8 cellular contexts compared by ENCODE assay signal in the genomic region with DNA sequence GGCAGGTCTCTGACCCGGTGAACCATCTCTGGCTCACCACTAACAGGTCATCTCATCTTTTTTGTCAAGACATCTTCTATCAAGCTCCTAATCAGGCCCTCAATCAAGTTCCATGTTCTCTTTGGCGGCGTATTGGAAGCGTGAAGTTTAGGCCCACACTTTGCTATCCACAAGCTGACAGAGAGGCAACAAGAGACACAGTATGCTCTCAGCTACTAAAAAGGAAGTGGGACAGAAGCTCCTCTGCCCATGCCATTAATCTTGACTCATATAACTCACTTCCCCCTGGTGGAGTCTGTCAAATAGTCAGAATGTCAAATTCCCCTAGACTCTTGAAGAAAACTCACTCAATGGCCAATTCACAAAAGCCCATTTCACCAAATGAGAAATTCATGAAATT.
A peak's percentile ranks its signal among the peaks of the same experiment; 100 is the strongest.
DNase-seq lines count a peak whose midpoint lies in the region; ATAC-seq and TF ChIP-seq lines count a peak whose summit lies in the region.

No MANE protein-coding gene starts in this region.

- BruUV-seq in mammary epithelial cell (replicated peaks; lab: Mats Ljungman, UMichigan): no TSS peak

- intact Hi-C loops in mammary epithelial cell (cut with micrococcal nuclease): loop anchor here (5.0 to 10.0 kb wide), 5 partner anchors 33 to 381 kb away; no protein-coding TSS in a partner anchor

- H2AFZ ChIP-seq in GM23248 (no peak overlapping the region), Karpas-422 (ENCODE audit: low read length) (no peak overlapping the region), mammary epithelial cell (ENCODE audit: low read depth, low read length) (no peak overlapping the region)

- H3K4me3 ChIP-seq in GM23248 (no peak overlapping the region), Karpas-422 (ENCODE audit: low read length) (no peak overlapping the region), mammary epithelial cell (replicated peaks in 1 of 3; ENCODE audit: insufficient read depth in 1 of 3, low read depth in 2 of 3, low read length in 3 of 3) (no peak overlapping the region)

- no peaks in the 10 kb centered on the region for H3K36me3 ChIP-seq in GM23248 (ENCODE audit: low read depth)
- no peaks in the 10 kb centered on the region for H3K36me3 ChIP-seq in Karpas-422 (ENCODE audit: insufficient read depth, low read length)
- no peaks in the 10 kb centered on the region for H3K36me3 ChIP-seq in mammary epithelial cell (ENCODE audit: insufficient read depth, low read length)

- peak; percentile 88 for ATAC-seq in stimulated activated naive CD8-positive, alpha-beta T cell treated with anti-CD3 and anti-CD28 coated beads, Interleukin-15, Interleukin-2, amounts not matched to agents 100 U/mL and 50 U/mL, for 24 hours

- H3K27ac ChIP-seq in GM23248 (peak overlapping the region; percentile 77), Karpas-422 (ENCODE audit: low read length) (no peak overlapping the region), mammary epithelial cell (ENCODE audit: insufficient read depth, low read depth, low read length) (no peak overlapping the region)

- H4K20me1 ChIP-seq in GM23248 (ENCODE audit: insufficient read depth): no peaks in the 10 kb centered on the region
- H4K20me1 ChIP-seq in Karpas-422 (ENCODE audit: insufficient read depth, low read depth, low read length): no peaks in the 10 kb centered on the region
- H4K20me1 ChIP-seq in mammary epithelial cell (ENCODE audit: insufficient read depth, low read length): no peaks in the 10 kb centered on the region

- H3K79me2 ChIP-seq in GM23248 (ENCODE audit: insufficient read depth): no peaks in the 10 kb centered on the region
- H3K79me2 ChIP-seq in Karpas-422 (ENCODE audit: low read length): no peaks in the 10 kb centered on the region
- no peaks in the 10 kb centered on the region for H3K79me2 ChIP-seq in mammary epithelial cell (ENCODE audit: insufficient read depth, low read length)

- peak overlapping the region; percentile 81 for H3K27ac Mint-ChIP-seq in activated CD4-positive, alpha-beta T cell treated with anti-CD3 and anti-CD28 coated beads, Interleukin-2, amount 10 ng/mL, durations not matched to agents 7 days and 5 days

- H3K27me3 ChIP-seq in GM23248 (replicated peaks; ENCODE audit: insufficient read depth): no peaks in the 10 kb centered on the region
- no peaks in the 10 kb centered on the region for H3K27me3 ChIP-seq in Karpas-422 (ENCODE audit: low read length)
- no peaks in the 10 kb centered on the region for H3K27me3 ChIP-seq in mammary epithelial cell (ENCODE audit: insufficient read depth, low read length)

- H3K36me3 Mint-ChIP-seq in activated CD4-positive, alpha-beta T cell treated with anti-CD3 and anti-CD28 coated beads, Interleukin-2, amount 10 ng/mL, durations not matched to agents 7 days and 5 days (ENCODE audit: low read depth): no peaks in the 10 kb centered on the region

- dilution Hi-C loops in mammary epithelial cell (cut with HindIII; ENCODE audit: low sequenced_read_pairs): no loop called here

- H3K9me3 ChIP-seq in GM23248 (ENCODE audit: low read depth) (no peaks in the 10 kb centered on the region), Karpas-422 (ENCODE audit: low read length) (no peaks in the 10 kb centered on the region), mammary epithelial cell (replicated peaks; ENCODE audit: insufficient read depth, low read length) (no peaks in the 10 kb centered on the region)

- H3K4me3 Mint-ChIP-seq in activated CD4-positive, alpha-beta T cell treated with anti-CD3 and anti-CD28 coated beads, Interleukin-2, amount 10 ng/mL, durations not matched to agents 7 days and 5 days: no peak overlapping the region

- no peak overlapping the region for H3K9ac ChIP-seq in GM23248
- no peak overlapping the region for H3K9ac ChIP-seq in Karpas-422 (ENCODE audit: low read length)
- H3K9ac ChIP-seq in mammary epithelial cell (ENCODE audit: insufficient read depth, low read length): no peak overlapping the region

- WGBS in GM23248 (ENCODE audit: low coverage in 1 of 2, low lambda C conversion rate in 2 of 2, missing lambda C conversion rate in 2 of 2), 2 experiments: 97% methylated on average over 4 of the region's 4 CpGs
- 100% methylated on average over 4 of the region's 4 CpGs for WGBS in mammary epithelial cell (ENCODE audit: low coverage, missing lambda C conversion rate)

- DNase-seq in activated CD4-positive, alpha-beta T cell treated with anti-CD3 and anti-CD28 coated beads, Interleukin-2, amount 10 ng/mL, durations not matched to agents 7 days and 5 days: peak; percentile 16
- no peak for DNase-seq in activated CD4-positive, alpha-beta T cell treated with anti-CD3 and anti-CD28 coated beads for 1 hour
- DNase-seq in GM23248 (no peak), Karpas-422 (peak; percentile 54), mammary epithelial cell (peak; percentile 37), DMS153 treated with DMSO at 0.1 percent for 48 hours (lab: John Stamatoyannopoulos, UW; ENCODE audit: unreplicated experiment) (no peak), NCI-H146 (lab: John Stamatoyannopoulos, UW) (no peak)
- DNase-seq in stimulated activated naive CD8-positive, alpha-beta T cell treated with anti-CD3 and anti-CD28 coated beads, Interleukin-15, Interleukin-2, amounts not matched to agents 100 U/mL and 50 U/mL, for 24 hours: peak; percentile 14

- H3K4me2 ChIP-seq in GM23248 (ENCODE audit: unreplicated experiment): no peak overlapping the region
- H3K4me2 ChIP-seq in Karpas-422 (ENCODE audit: low read depth, low read length, poor library complexity, severe bottlenecking): no peak overlapping the region
- no peak overlapping the region for H3K4me2 ChIP-seq in mammary epithelial cell (ENCODE audit: insufficient read depth, low read depth, low read length)

- H3K27me3 Mint-ChIP-seq in activated CD4-positive, alpha-beta T cell treated with anti-CD3 and anti-CD28 coated beads, Interleukin-2, amount 10 ng/mL, durations not matched to agents 7 days and 5 days: no peaks in the 10 kb centered on the region

- H3K4me1 ChIP-seq in GM23248 (ENCODE audit: insufficient read depth): peaks cover 50% of the 10 kb centered on the region
- H3K4me1 ChIP-seq in Karpas-422 (ENCODE audit: low read length): no peaks in the 10 kb centered on the region
- peaks cover 41% of the 10 kb centered on the region for H3K4me1 ChIP-seq in mammary epithelial cell (ENCODE audit: insufficient read depth, low read length)

- CTCF ChIA-PET in activated CD4-positive, alpha-beta T cell treated with anti-CD3 and anti-CD28 coated beads, Interleukin-2, amount 10 ng/mL, durations not matched to agents 7 days and 5 days (lab: Charles Lee): interaction anchor here (0.5 to 1.5 kb wide), 9 partner anchors 9 to 214 kb away, joined by 3 to 4 read pairs (median 3); no protein-coding TSS in a partner anchor
- CTCF ChIA-PET in mammary epithelial cell (lab: Charles Lee; ENCODE audit: low non-redundant PET): no interaction called here

- peaks cover 39% of the 10 kb centered on the region for H3K4me1 Mint-ChIP-seq in activated CD4-positive, alpha-beta T cell treated with anti-CD3 and anti-CD28 coated beads, Interleukin-2, amount 10 ng/mL, durations not matched to agents 7 days and 5 days

- peaks cover 65% of the 10 kb centered on the region for H3F3A ChIP-seq in GM23248 (ENCODE audit: insufficient read depth)

- H3K9me3 Mint-ChIP-seq in activated CD4-positive, alpha-beta T cell treated with anti-CD3 and anti-CD28 coated beads, Interleukin-2, amount 10 ng/mL, durations not matched to agents 7 days and 5 days: peaks cover 6% of the 10 kb centered on the region

- H3K9me2 ChIP-seq in GM23248 (ENCODE audit: insufficient read depth) (no peaks in the 10 kb centered on the region), Karpas-422 (replicated peaks; ENCODE audit: insufficient read depth, low read length) (no peaks in the 10 kb centered on the region)

- POLR2A ChIA-PET in activated CD4-positive, alpha-beta T cell treated with anti-CD3 and anti-CD28 coated beads, Interleukin-2, amount 10 ng/mL, durations not matched to agents 7 days and 5 days (lab: Charles Lee): no interaction called here

- no peak for TF ChIP-seq CTCF in mammary epithelial cell (conservative IDR thresholded peaks at IDR 0.05 in 1 of 2, IDR thresholded peaks at IDR 0.05 in 1 of 2; ENCODE audit: extremely low read depth in 1 of 2, insufficient read depth in 1 of 2, low read depth in 1 of 2, low read length in 2 of 2)

- in situ Hi-C loops in GM23248 (cut with MboI): no loop called here
- in situ Hi-C loops in mammary epithelial cell (cut with MboI; ENCODE audit: low sequenced_read_pairs in 2 of 2): no loop called here

Comparison
In these comparisons a context has a peak if more than half of its experiments do, and no peak if none do; other contexts are left out.
1. DNase-seq: peak in activated CD4-positive, alpha-beta T cell treated with anti-CD3 and anti-CD28 coated beads, Interleukin-2, amount 10 ng/mL, durations not matched to agents 7 days and 5 days (single experiment), Karpas-422 (single experiment), mammary epithelial cell (single experiment) and stimulated activated naive CD8-positive, alpha-beta T cell treated with anti-CD3 and anti-CD28 coated beads, Interleukin-15, Interleukin-2, amounts not matched to agents 100 U/mL and 50 U/mL, for 24 hours (single experiment); none in activated CD4-positive, alpha-beta T cell treated with anti-CD3 and anti-CD28 coated beads for 1 hour (single experiment), GM23248 (single experiment), DMS153 treated with DMSO at 0.1 percent for 48 hours (single experiment) and NCI-H146 (single experiment).